8 cellular contexts compared by ENCODE assay signal in genomic region chr10:22228167-22228938, GRCh38. TPM values are rescaled to one million over a fixed set of nuclear protein-coding genes. Genes with fewer than 3 reads are reported as not detected.
DNase-seq lines count a peak whose midpoint lies in the region; ATAC-seq and TF ChIP-seq lines count a peak whose summit lies in the region.

No MANE protein-coding gene starts in this region.

- H3K27ac Mint-ChIP-seq in activated CD4-positive, alpha-beta T cell treated with anti-CD3 and anti-CD28 coated beads, Interleukin-2, amount 10 ng/mL, durations not matched to agents 7 days and 5 days, result peak overlapping the region; percentile 98

- H3K27me3 ChIP-seq in adipocyte (replicated peaks; ENCODE audit: control insufficient read depth, insufficient read depth, low read length) (no peaks in the 10 kb centered on the region), left lung (peaks cover 0 to 4% of the 10 kb centered on the region in 2 donors), thymus (ENCODE audit: control insufficient read depth, insufficient read depth) (no peaks in the 10 kb centered on the region)

- intact Hi-C loops in left lung (cut with DNase I), result no loop called here

- peaks cover under 1% of the 10 kb centered on the region for H3K9me3 Mint-ChIP-seq in activated CD4-positive, alpha-beta T cell treated with anti-CD3 and anti-CD28 coated beads, Interleukin-2, amount 10 ng/mL, durations not matched to agents 7 days and 5 days

- H3K36me3 ChIP-seq in adipocyte (ENCODE audit: control insufficient read depth, insufficient read depth, low read length, severe bottlenecking) (no peaks in the 10 kb centered on the region), left lung (no peaks in the 10 kb centered on the region), thymus (ENCODE audit: control insufficient read depth, insufficient read depth) (no peaks in the 10 kb centered on the region)

- H3K4me3 ChIP-seq in adipocyte (ENCODE audit: low read length) (peak overlapping the region; percentile 90), left lung (peak overlapping the region; percentile 55 to 59), thymus (ENCODE audit: low read length) (peak overlapping the region; percentile 72)

- TF ChIP-seq CTCF in left lung (IDR thresholded peaks at IDR 0.05), result no peak

- 65% methylated on average over 9 of the region's 9 CpGs for WGBS in thymus

- DNase-seq in activated CD4-positive, alpha-beta T cell treated with anti-CD3 and anti-CD28 coated beads, Interleukin-2, amount 10 ng/mL, durations not matched to agents 7 days and 5 days, result no peak
- no peak for DNase-seq in activated CD4-positive, alpha-beta T cell treated with anti-CD3 and anti-CD28 coated beads, Interleukin-2, amount 50 U/mL, for 4 hours
- no peak for DNase-seq in adipocyte (ENCODE audit: low read depth)
- DNase-seq in left lung, result no peak
- no peak for DNase-seq in NCI-H1048 (lab: John Stamatoyannopoulos, UW)
- no peak for DNase-seq in activated CD4-positive, CD25-positive, alpha-beta regulatory T cell treated with anti-CD3 and anti-CD28 coated beads, Interleukin-2, amount 50 U/mL, for 72 hours

- H3K4me1 ChIP-seq in adipocyte (ENCODE audit: control insufficient read depth, insufficient read depth, low read length) (peaks cover 4% of the 10 kb centered on the region), left lung (peaks cover 0 to 15% of the 10 kb centered on the region in 2 donors), thymus (ENCODE audit: control insufficient read depth, insufficient read depth, low read length) (no peaks in the 10 kb centered on the region)

- H3K27ac ChIP-seq in left lung, result peak overlapping the region; percentile 74 to 98
- H3K27ac ChIP-seq in thymus (ENCODE audit: low read depth), result no peak overlapping the region

- peak overlapping the region; percentile 87 for H3K9ac ChIP-seq in adipocyte (ENCODE audit: low read length)

- POLR2A ChIA-PET in activated CD4-positive, alpha-beta T cell treated with anti-CD3 and anti-CD28 coated beads, Interleukin-2, amount 10 ng/mL, durations not matched to agents 7 days and 5 days (lab: Charles Lee), result interaction anchor here (1.0 to 1.3 kb wide), 2 partner anchors 80 to 88 kb away, joined by 3 read pairs; partner anchors contain the start of gene COMMD3

- ATAC-seq in left lung (no peak), GM18520 (IDR thresholded peaks at IDR 0.05; ENCODE audit: unreplicated experiment) (no peak)

- peaks cover 29% of the 10 kb centered on the region for H3K4me1 Mint-ChIP-seq in activated CD4-positive, alpha-beta T cell treated with anti-CD3 and anti-CD28 coated beads, Interleukin-2, amount 10 ng/mL, durations not matched to agents 7 days and 5 days

- no peaks in the 10 kb centered on the region for H3K36me3 Mint-ChIP-seq in activated CD4-positive, alpha-beta T cell treated with anti-CD3 and anti-CD28 coated beads, Interleukin-2, amount 10 ng/mL, durations not matched to agents 7 days and 5 days (ENCODE audit: low read depth)

- H3K4me3 Mint-ChIP-seq in activated CD4-positive, alpha-beta T cell treated with anti-CD3 and anti-CD28 coated beads, Interleukin-2, amount 10 ng/mL, durations not matched to agents 7 days and 5 days, result peak overlapping the region; percentile 76

- peaks cover 11% of the 10 kb centered on the region for H3K27me3 Mint-ChIP-seq in activated CD4-positive, alpha-beta T cell treated with anti-CD3 and anti-CD28 coated beads, Interleukin-2, amount 10 ng/mL, durations not matched to agents 7 days and 5 days

- H3K9me3 ChIP-seq in adipocyte (ENCODE audit: control insufficient read depth, low read length) (no peaks in the 10 kb centered on the region), left lung (no peaks in the 10 kb centered on the region), thymus (ENCODE audit: control insufficient read depth) (no peaks in the 10 kb centered on the region)

- CTCF ChIA-PET in activated CD4-positive, alpha-beta T cell treated with anti-CD3 and anti-CD28 coated beads, Interleukin-2, amount 10 ng/mL, durations not matched to agents 7 days and 5 days (lab: Charles Lee), result interaction anchor here (0.6 to 1.5 kb wide), 3 partner anchors 231 to 761 kb away, joined by 3 to 4 read pairs (median 4); no protein-coding TSS in a partner anchor

RNA-seq across cellular contexts. Expression of gene EBLN1, which starts 10.5 kb away (rescaled TPM):
- total RNA-seq in activated CD4-positive, alpha-beta T cell treated with anti-CD3 and anti-CD28 coated beads, Interleukin-2, amount 10 ng/mL, durations not matched to agents 7 days and 5 days, result not detected
- total RNA-seq in left lung, result not detected
- polyA plus RNA-seq in thymus, result 0.11 TPM
